ENCODE assay signal across 30 cellular contexts in the genomic region with DNA sequence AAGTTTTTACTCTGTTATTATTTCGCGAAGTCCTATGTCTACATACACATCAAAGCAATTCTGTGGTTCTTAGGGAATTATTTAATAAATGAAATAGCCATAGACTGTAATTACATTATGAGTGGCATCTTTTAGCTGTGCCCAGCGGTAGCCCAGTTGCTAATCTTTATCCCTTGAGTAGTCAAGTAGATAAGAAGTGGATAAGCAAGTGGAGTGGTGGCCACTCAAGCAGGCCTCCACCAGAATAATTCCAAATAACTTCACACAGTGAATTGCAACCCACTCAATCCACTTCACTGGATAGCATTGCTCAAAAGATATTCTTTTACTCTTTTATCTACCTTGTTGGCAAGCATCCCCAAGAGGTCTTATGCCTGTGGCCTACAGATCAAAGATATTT.
"Had no signal": no experiment of that assay in that cellular context is flagged by ENCODE, and none has a peak within 500 bp of the region (broad histone marks: within the 10 kb centered on the region; RNA-seq: fewer than 3 reads in every experiment).

No MANE protein-coding gene starts in this region.

- H3K27ac Mint-ChIP-seq: activated CD4-positive, alpha-beta T cell treated with anti-CD3 and anti-CD28 coated beads, Interleukin-2, amount 10 ng/mL, durations not matched to agents 24 days and 14 days; activated CD8-positive, alpha-beta T cell treated with anti-CD3 and anti-CD28 coated beads for 36 hours; activated naive CD4-positive, alpha-beta T cell treated with anti-CD3 and anti-CD28 coated beads for 36 hours; activated naive CD4-positive, alpha-beta T cell treated with anti-CD3 and anti-CD28 coated beads, Interleukin-2, amount 50 U/mL, for 72 hours; activated T-cell treated with anti-CD3 and anti-CD28 coated beads, Interleukin-2, amount 50 U/mL, for 72 hours; activated T-helper 2 cell treated with anti-CD3 and anti-CD28 coated beads, Interferon-gamma antibody, Interleukin-2, Interleukin-4, amounts not matched to agents 10 μg/mL and 5 μg/mL and 100 μg/mL, durations not matched to agents 14 hours and 24 hours and 36 hours had no signal

- H3K27me3 Mint-ChIP-seq: activated CD4-positive, alpha-beta T cell treated with anti-CD3 and anti-CD28 coated beads, Interleukin-2, amount 10 ng/mL, durations not matched to agents 24 days and 14 days; activated CD8-positive, alpha-beta T cell treated with anti-CD3 and anti-CD28 coated beads for 36 hours had no signal

- H3K4me3 ChIP-seq: adrenal gland, body of pancreas, breast epithelium, PC-9 had no signal

- DNase-seq: activated CD4-positive, alpha-beta T cell treated with anti-CD3 and anti-CD28 coated beads, Interleukin-2, amount 10 ng/mL, durations not matched to agents 24 days and 14 days; activated CD4-positive, alpha-beta T cell treated with anti-CD3 and anti-CD28 coated beads, Interleukin-2, amount 50 U/mL, for 4 hours; activated CD8-positive, alpha-beta T cell treated with anti-CD3 and anti-CD28 coated beads for 36 hours; activated gamma-delta T cell; activated naive CD4-positive, alpha-beta T cell treated with anti-CD3 and anti-CD28 coated beads for 36 hours; activated T-cell treated with anti-CD3 and anti-CD28 coated beads, Interleukin-2, amount 50 U/mL, for 1 hour; activated T-cell treated with anti-CD3 and anti-CD28 coated beads, Interleukin-2, amount 50 U/mL, for 72 hours; adrenal gland; body of pancreas; caudate nucleus; cerebellar nuclear complex; cortex of kidney; NCI-H1105 treated with DMSO at 0.1 percent for 48 hours; NCI-H1436; NCI-H1694 treated with DMSO at 0.1 percent for 48 hours; NCI-H2029; NCI-H2171 treated with DMSO at 0.1 percent for 48 hours; NCI-H510A; NCI-H69; NK-92 treated with Interleukin-12 subunit alpha and Interleukin-12 subunit beta, amount 100 ng/mL, for 24 hours; PC-9; Right ventricle myocardium superior; SW 1271; T-helper 1 cell; T-helper 2 cell; T-helper 9 cell had no signal

- H3K36me3 ChIP-seq: adrenal gland, breast epithelium had no signal

- H3K4me3 Mint-ChIP-seq: activated CD4-positive, alpha-beta T cell treated with anti-CD3 and anti-CD28 coated beads, Interleukin-2, amount 10 ng/mL, durations not matched to agents 24 days and 14 days; activated CD8-positive, alpha-beta T cell treated with anti-CD3 and anti-CD28 coated beads for 36 hours; activated naive CD4-positive, alpha-beta T cell treated with anti-CD3 and anti-CD28 coated beads for 36 hours; activated T-cell treated with anti-CD3 and anti-CD28 coated beads, Interleukin-2, amount 50 U/mL, for 72 hours had no signal

- H3K9me3 ChIP-seq: adrenal gland, body of pancreas, breast epithelium had no signal

- H3K9me3 Mint-ChIP-seq: activated CD4-positive, alpha-beta T cell treated with anti-CD3 and anti-CD28 coated beads, Interleukin-2, amount 10 ng/mL, durations not matched to agents 24 days and 14 days; activated CD8-positive, alpha-beta T cell treated with anti-CD3 and anti-CD28 coated beads for 36 hours; activated naive CD4-positive, alpha-beta T cell treated with anti-CD3 and anti-CD28 coated beads for 36 hours; activated naive CD4-positive, alpha-beta T cell treated with anti-CD3 and anti-CD28 coated beads, Interleukin-2, amount 50 U/mL, for 72 hours; activated T-cell treated with anti-CD3 and anti-CD28 coated beads, Interleukin-2, amount 50 U/mL, for 72 hours; activated T-helper 2 cell treated with anti-CD3 and anti-CD28 coated beads, Interferon-gamma antibody, Interleukin-2, Interleukin-4, amounts not matched to agents 10 μg/mL and 5 μg/mL and 100 μg/mL, durations not matched to agents 14 hours and 24 hours and 36 hours had no signal

- H3K27ac ChIP-seq: adrenal gland, body of pancreas, breast epithelium, PC-9, RWPE1 had no signal

- ATAC-seq: activated CD8-positive, alpha-beta T cell treated with anti-CD3 and anti-CD28 coated beads for 36 hours; activated naive CD4-positive, alpha-beta T cell treated with anti-CD3 and anti-CD28 coated beads, Interleukin-2, amount 50 U/mL, for 72 hours; activated T-cell treated with anti-CD3 and anti-CD28 coated beads, Interleukin-2, amount 50 U/mL, for 72 hours; body of pancreas had no signal

- H3K4me1 Mint-ChIP-seq: activated CD4-positive, alpha-beta T cell treated with anti-CD3 and anti-CD28 coated beads, Interleukin-2, amount 10 ng/mL, durations not matched to agents 24 days and 14 days had no signal

- H3K4me1 ChIP-seq: adrenal gland, body of pancreas, breast epithelium had no signal

- H3K36me3 Mint-ChIP-seq: activated naive CD4-positive, alpha-beta T cell treated with anti-CD3 and anti-CD28 coated beads, Interleukin-2, amount 50 U/mL, for 72 hours had no signal

- H3K27me3 ChIP-seq: adrenal gland, body of pancreas, breast epithelium had no signal
